In the genomic region with DNA sequence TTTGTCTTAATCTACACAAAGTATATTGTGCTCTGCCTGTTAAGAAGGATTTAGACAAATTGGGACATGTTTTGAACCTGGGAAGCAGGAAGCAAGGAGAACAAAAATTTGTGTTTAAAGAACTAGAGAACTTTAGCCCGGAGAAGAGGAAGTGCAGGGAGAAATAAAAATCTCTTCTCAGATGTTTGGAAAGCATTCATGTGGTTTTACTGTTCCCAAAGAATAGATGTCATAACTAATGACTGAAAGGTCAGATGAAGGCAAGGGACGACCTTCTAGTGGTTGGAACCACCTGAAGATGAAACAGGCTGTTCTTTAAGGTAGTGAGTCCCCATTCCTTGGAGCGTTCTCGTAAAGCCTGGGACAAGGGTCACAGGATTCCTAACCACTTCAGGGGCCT, we compare ENCODE assay signal across 14 cellular contexts.
DNase-seq lines count a peak whose midpoint lies in the region; ATAC-seq lines count a peak whose summit lies in the region.
"Had no signal": no experiment of that assay in that cellular context is flagged by ENCODE, and none has a peak within 500 bp of the region (broad histone marks: within the 10 kb centered on the region; RNA-seq: fewer than 3 reads in every experiment).

No MANE protein-coding gene starts in this region.

- no peaks in the 10 kb centered on the region for H4K20me1 ChIP-seq in BLaER1 treated with 17β-estradiol and CSF1 and Interleukin-3, amounts not matched to agents 10 nM and 100 nM

- H3K4me2 ChIP-seq in BLaER1 treated with 17β-estradiol and CSF1 and Interleukin-3, amounts not matched to agents 10 nM and 100 nM = peak overlapping the region; percentile 51 to 92 (median 70)

- no peak overlapping the region for H3K4me3 ChIP-seq in BLaER1 treated with 17β-estradiol and CSF1 and Interleukin-3, amounts not matched to agents 10 nM and 100 nM
- H3K4me3 ChIP-seq in duodenal mucosa (ENCODE audit: low read depth in 1 of 2, low read length in 2 of 2) (no peak overlapping the region), rectal smooth muscle tissue (ENCODE audit: low read length) (no peak overlapping the region)
- H3K4me3 ChIP-seq: MG63, SJCRH30 had no signal

- H3K9me3 ChIP-seq in BLaER1 treated with 17β-estradiol and CSF1 and Interleukin-3, amounts not matched to agents 10 nM and 100 nM (replicated peaks in 1 of 11) = no peaks in the 10 kb centered on the region
- no peaks in the 10 kb centered on the region for H3K9me3 ChIP-seq in duodenal mucosa (ENCODE audit: control insufficient read depth in 1 of 2, low read length in 2 of 2)
- H3K9me3 ChIP-seq: MG63, SJCRH30 had no signal

- no peak for ATAC-seq in activated CD4-positive, CD25-positive, alpha-beta regulatory T cell treated with anti-CD3 and anti-CD28 coated beads, Interleukin-2, amount 50 U/mL, for 24 hours
- no peak for ATAC-seq in GM18517 (IDR thresholded peaks at IDR 0.05; ENCODE audit: unreplicated experiment)
- ATAC-seq in GM21737 (IDR thresholded peaks at IDR 0.05; ENCODE audit: unreplicated experiment) = no peak
- ATAC-seq: activated CD4-positive, alpha-beta T cell treated with anti-CD3 and anti-CD28 coated beads for 36 hours; activated T-helper 17 cell treated with anti-CD3 and anti-CD28 coated beads, Interleukin-2, amount 50 U/mL, for 72 hours had no signal

- peaks cover 52 to 87% (median 72%) of the 10 kb centered on the region in 10 experiments for H3K4me1 ChIP-seq in BLaER1 treated with 17β-estradiol and CSF1 and Interleukin-3, amounts not matched to agents 10 nM and 100 nM
- peaks cover 44 to 46% of the 10 kb centered on the region in 2 donors for H3K4me1 ChIP-seq in duodenal mucosa (ENCODE audit: control insufficient read depth in 1 of 2, insufficient read depth in 2 of 2, low read length in 2 of 2)
- H3K4me1 ChIP-seq in rectal smooth muscle tissue (ENCODE audit: control insufficient read depth, insufficient read depth, low read length) = peaks cover 53% of the 10 kb centered on the region

- H3K36me3 ChIP-seq in BLaER1 treated with 17β-estradiol and CSF1 and Interleukin-3, amounts not matched to agents 10 nM and 100 nM = no peaks in the 10 kb centered on the region
- H3K36me3 ChIP-seq in duodenal mucosa (ENCODE audit: control insufficient read depth in 1 of 2, insufficient read depth in 2 of 2, low read length in 2 of 2) (no peaks in the 10 kb centered on the region), rectal smooth muscle tissue (ENCODE audit: control insufficient read depth, insufficient read depth, low read length) (no peaks in the 10 kb centered on the region)
- H3K36me3 ChIP-seq: MG63, SJCRH30 had no signal

- peak overlapping the region in 9 of 11 experiments; percentile 23 to 54 (median 34); a peak in 14 of 22 replicates for H3K27ac ChIP-seq in BLaER1 treated with 17β-estradiol and CSF1 and Interleukin-3, amounts not matched to agents 10 nM and 100 nM
- H3K27ac ChIP-seq in duodenal mucosa (ENCODE audit: low read depth, low read length) (peak overlapping the region; percentile 15), rectal smooth muscle tissue (ENCODE audit: low read depth, low read length) (peak overlapping the region; percentile 53)
- H3K27ac ChIP-seq: SJCRH30 had no signal

- peak; percentile 29 to 76 for DNase-seq in NOMO-1 (lab: John Stamatoyannopoulos, UW; ENCODE audit: unreplicated experiment in 2 of 2)
- DNase-seq in activated effector memory CD4-positive, alpha-beta T cell treated with anti-CD3 and anti-CD28 coated beads, Interleukin-2, amount 50 U/mL, for 16 hours = no peak
- DNase-seq: activated CD4-positive, alpha-beta T cell treated with anti-CD3 and anti-CD28 coated beads for 36 hours; MG63; NCI-H510A; SJCRH30; small intestine had no signal

- peak overlapping the region in 8 of 11 experiments; percentile 7 to 27 (median 13); a peak in 3 of 22 replicates for H3K9ac ChIP-seq in BLaER1 treated with 17β-estradiol and CSF1 and Interleukin-3, amounts not matched to agents 10 nM and 100 nM
- no peak overlapping the region for H3K9ac ChIP-seq in duodenal mucosa (ENCODE audit: low read depth in 1 of 2, low read length in 2 of 2)
- H3K9ac ChIP-seq in rectal smooth muscle tissue (ENCODE audit: low read length) = no peak overlapping the region

- no peaks in the 10 kb centered on the region for H3K27me3 ChIP-seq in BLaER1 treated with 17β-estradiol and CSF1 and Interleukin-3, amounts not matched to agents 10 nM and 100 nM
- H3K27me3 ChIP-seq in duodenal mucosa (ENCODE audit: control insufficient read depth in 1 of 2, insufficient read depth in 2 of 2, low read length in 2 of 2) = no peaks in the 10 kb centered on the region
- no peaks in the 10 kb centered on the region for H3K27me3 ChIP-seq in rectal smooth muscle tissue (ENCODE audit: control insufficient read depth, insufficient read depth, low read length)
- H3K27me3 ChIP-seq: MG63 had no signal

Comparison
In these comparisons a context has a peak if more than half of its experiments do, and no peak if none do; other contexts are left out.
1. H3K9ac ChIP-seq: peak in BLaER1 treated with 17β-estradiol and CSF1 and Interleukin-3, amounts not matched to agents 10 nM and 100 nM (8 of 11); none in duodenal mucosa (0 of 2) and rectal smooth muscle tissue (single experiment).
2. Peak in every context shown above with its lines, with median percentiles within 50 percentile points of each other: H3K27ac ChIP-seq.